Comparison of ENCODE assay signal across 12 cellular contexts in the genomic region with DNA sequence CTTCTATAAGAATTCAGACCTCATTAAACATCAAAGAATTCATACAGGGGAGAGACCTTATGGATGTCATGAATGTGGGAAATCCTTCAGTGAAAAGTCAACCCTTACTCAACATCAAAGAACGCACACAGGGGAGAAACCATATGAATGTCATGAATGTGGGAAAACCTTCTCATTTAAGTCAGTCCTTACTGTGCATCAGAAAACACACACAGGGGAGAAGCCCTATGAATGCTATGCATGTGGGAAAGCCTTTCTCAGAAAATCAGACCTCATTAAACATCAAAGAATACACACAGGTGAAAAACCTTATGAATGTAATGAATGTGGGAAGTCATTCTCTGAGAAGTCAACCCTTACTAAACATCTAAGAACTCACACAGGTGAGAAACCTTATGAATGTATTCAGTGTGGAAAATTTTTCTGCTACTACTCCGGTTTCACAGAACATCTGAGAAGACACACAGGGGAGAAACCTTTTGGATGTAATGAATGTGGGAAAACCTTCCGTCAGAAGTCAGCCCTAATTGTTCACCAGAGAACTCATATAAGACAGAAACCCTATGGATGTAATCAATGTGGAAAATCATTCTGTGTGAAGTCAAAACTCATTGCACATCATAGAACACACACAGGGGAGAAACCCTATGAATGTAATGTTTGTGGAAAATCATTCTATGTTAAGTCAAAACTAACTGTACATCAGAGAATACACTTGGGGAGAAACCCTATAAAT. TPM values are rescaled to one million over a fixed set of nuclear protein-coding genes. Genes with fewer than 3 reads are reported as not detected.
DNase-seq lines count a peak whose midpoint lies in the region; FAIRE-seq and TF ChIP-seq lines count a peak whose summit lies in the region.
"Had no signal": no experiment of that assay in that cellular context is flagged by ENCODE, and none has a peak within 500 bp of the region (broad histone marks: within the 10 kb centered on the region; RNA-seq: fewer than 3 reads in every experiment).

No MANE protein-coding gene starts in this region.

- intact Hi-C loops in kidney (cut with DNase I), result no loop called here

- TF ChIP-seq CTCF in cardiac fibroblast (IDR thresholded peaks at IDR 0.05; ENCODE audit: low read depth, low read length) (no peak), kidney (IDR thresholded peaks at IDR 0.05; ENCODE audit: borderline replicate concordance, extremely low read depth, insufficient read depth) (no peak)

- FAIRE-seq in HTR-8/SVneo (lab: Jason Lieb, UNC), result peak; percentile 40
- no peak for FAIRE-seq in kidney (lab: Jason Lieb, UNC)
- FAIRE-seq: RCC 7860 had no signal

- no peaks in the 10 kb centered on the region for H3K4me1 ChIP-seq in kidney (ENCODE audit: control insufficient read depth in 1 of 2, insufficient read depth in 1 of 2, low read depth in 1 of 2, low read length in 2 of 2)
- H3K4me1 ChIP-seq: testis had no signal

- H3K36me3 ChIP-seq in kidney (ENCODE audit: control insufficient read depth in 1 of 2, insufficient read depth in 2 of 2, low read length in 2 of 2), result peaks cover 20 to 43% of the 10 kb centered on the region in 2 donors

- DNase-seq in Caki2 (ENCODE audit: low read depth), result peak; percentile 42
- no peak for DNase-seq in HTR-8/SVneo (ENCODE audit: insufficient read length, low spot score)
- DNase-seq in cardiac fibroblast (ENCODE audit: low read depth in 2 of 2), result peak; percentile 15 to 51
- no peak for DNase-seq in kidney
- DNase-seq in pons (ENCODE audit: low spot score), result no peak
- DNase-seq in NOMO-1 treated with dmso at 0.1 percent for 144 hours (lab: John Stamatoyannopoulos, UW; ENCODE audit: unreplicated experiment), result no peak
- no peak for DNase-seq in GM19240 (ENCODE audit: insufficient read length, low spot score)
- DNase-seq: activated CD4-positive, alpha-beta memory T cell treated with anti-CD3 and anti-CD28 coated beads for 36 hours; activated gamma-delta T cell treated with Interleukin-2 at 50 U/mL for 16 hours; left cardiac atrium; testis had no signal

- in situ Hi-C loops in Caki2 (cut with HindIII; ENCODE audit: low pct_unique_long_range_greater_than_20kb, low sequenced_read_pairs), result no loop called here

- H3K27ac ChIP-seq in kidney (ENCODE audit: low read depth in 2 of 2, low read length in 2 of 2), result no peak overlapping the region
- H3K27ac ChIP-seq: testis had no signal

- H3K4me3 ChIP-seq in cardiac fibroblast (replicated peaks in 1 of 2; ENCODE audit: low read depth in 2 of 2, low read length in 2 of 2) (no peak overlapping the region), kidney (ENCODE audit: low read length in 2 of 2) (peak overlapping the region; percentile 13 to 15)
- H3K4me3 ChIP-seq: testis had no signal

- no peak overlapping the region for H3K9ac ChIP-seq in kidney (ENCODE audit: low read length in 2 of 2)

- peaks cover 55 to 90% of the 10 kb centered on the region in 2 donors for H3K9me3 ChIP-seq in kidney (ENCODE audit: control insufficient read depth in 1 of 2, low read length in 2 of 2)
- H3K9me3 ChIP-seq: testis had no signal

RNA-seq across cellular contexts. Expression of gene ZNF37A, which starts 24.1 kb away (rescaled TPM):
- 1.8 and 2.6 TPM in 2 replicates for total RNA-seq in Caki2 (2014; rRNA removed; shearing (Covaris generic); ENCODE audit: low replicate concordance)
- 18.8 TPM for total RNA-seq in kidney
- polyA plus RNA-seq in kidney (ENCODE audit: insufficient read depth, low read depth, low replicate concordance), result 4.0 TPM

Comparison
In these comparisons a context has a peak if more than half of its experiments do, and no peak if none do; other contexts are left out.
1. DNase-seq: peak in Caki2 (single experiment) and cardiac fibroblast (2 of 2); none in HTR-8/SVneo (single experiment), kidney (single experiment), pons (single experiment), NOMO-1 treated with dmso at 0.1 percent for 144 hours (single experiment) and GM19240 (single experiment).
2. H3K4me3 ChIP-seq: peak in kidney (2 of 2); none in cardiac fibroblast (0 of 2).